ENCODE assay signal across 9 cellular contexts in the genomic region with DNA sequence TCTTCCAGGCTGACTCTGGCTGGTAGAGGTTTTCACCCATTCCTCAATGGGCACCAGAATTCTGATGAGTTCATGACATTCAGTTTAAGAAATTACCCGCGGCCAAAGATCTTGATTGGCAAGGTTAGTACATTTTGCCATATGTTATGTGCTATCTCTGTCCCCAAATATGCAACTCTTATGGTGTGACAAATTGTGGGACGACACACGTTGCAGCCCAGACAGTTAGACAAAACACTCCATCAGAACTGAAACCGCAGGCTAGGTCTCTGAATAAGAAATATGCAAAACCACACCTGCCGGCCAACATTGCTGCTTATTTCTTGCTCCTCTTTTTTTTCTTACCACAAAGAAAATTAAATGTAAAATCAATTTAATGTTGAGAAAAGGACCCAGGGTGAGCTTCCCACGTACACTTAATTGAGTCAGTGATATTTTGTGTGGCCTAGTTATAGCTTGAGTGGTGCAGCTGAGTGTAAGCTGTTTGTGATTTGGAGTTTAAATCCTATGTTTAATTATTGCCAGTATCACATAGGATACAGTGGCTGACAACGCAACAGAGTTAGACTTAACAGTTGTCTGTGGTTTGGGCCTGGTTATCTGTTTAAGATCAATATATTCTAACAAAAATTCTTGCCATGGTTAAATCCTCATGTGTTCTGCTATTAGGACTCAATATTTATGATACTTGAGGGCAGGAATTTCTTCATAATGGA.
DNase-seq lines count a peak whose midpoint lies in the region; ATAC-seq and TF ChIP-seq lines count a peak whose summit lies in the region.
"Had no signal": no experiment of that assay in that cellular context is flagged by ENCODE, and none has a peak within 500 bp of the region (broad histone marks: within the 10 kb centered on the region; RNA-seq: fewer than 3 reads in every experiment).

No MANE protein-coding gene starts in this region.

- peak; percentile 88 for ATAC-seq in GM18858 (IDR thresholded peaks at IDR 0.05; ENCODE audit: unreplicated experiment)
- ATAC-seq in GM21529 (IDR thresholded peaks at IDR 0.05; ENCODE audit: unreplicated experiment): peak; percentile 96
- peak; percentile 86 for ATAC-seq in HG03135 (IDR thresholded peaks at IDR 0.05; ENCODE audit: unreplicated experiment)
- no peak for ATAC-seq in SK-N-SH treated with all-trans-retinoic acid at 6 μM for 48 hours

- DNase-seq in RPMI8226 (peak; percentile 69), NCI-H146 treated with DMSO at 0.1 percent for 48 hours (lab: John Stamatoyannopoulos, UW; ENCODE audit: unreplicated experiment) (no peak), pons (ENCODE audit: low spot score) (no peak)
- DNase-seq in stimulated activated naive CD4-positive, alpha-beta T cell treated with Interleukin-2 at 50 U/mL for 16 hours (lab: John Stamatoyannopoulos, UW): no peak
- DNase-seq: activated CD4-positive, alpha-beta T cell treated with anti-CD3 and anti-CD28 coated beads, Interleukin-2, amount 50 U/mL, for 1 hour had no signal

TF ChIP-seq in SK-N-SH treated with all-trans-retinoic acid at 6 μM for 48 hours, 23 proteins besides CTCF, POLR2A, EP300 and RAD21:
- TF ChIP-seq ZNF70 (CRISPR knock-in tag; IDR thresholded peaks at IDR 0.05) (no peak), ZNF565 (CRISPR knock-in tag; conservative IDR thresholded peaks at IDR 0.05; ENCODE audit: low read depth) (no peak), ISL1 (CRISPR knock-in tag; IDR thresholded peaks at IDR 0.05) (no peak), ARNTL (CRISPR knock-in tag; IDR thresholded peaks at IDR 0.05; ENCODE audit: borderline replicate concordance, low read depth) (no peak), TCF4 (CRISPR knock-in tag; IDR thresholded peaks at IDR 0.05; ENCODE audit: borderline replicate concordance) (no peak), SNAI2 (CRISPR knock-in tag; IDR thresholded peaks at IDR 0.05) (no peak), OSR1 (CRISPR knock-in tag; IDR thresholded peaks at IDR 0.05) (no peak), ZNF8 (CRISPR knock-in tag; IDR thresholded peaks at IDR 0.05) (no peak), RARB (CRISPR knock-in tag; IDR thresholded peaks at IDR 0.05) (no peak), PPARA (CRISPR knock-in tag; IDR thresholded peaks at IDR 0.05; ENCODE audit: borderline replicate concordance) (no peak), ZFP3 (CRISPR knock-in tag; IDR thresholded peaks at IDR 0.05) (no peak), ZFP30 (CRISPR knock-in tag; IDR thresholded peaks at IDR 0.05) (no peak), ESRRG (CRISPR knock-in tag; IDR thresholded peaks at IDR 0.05) (no peak), BACH2 (CRISPR knock-in tag; IDR thresholded peaks at IDR 0.05; ENCODE audit: borderline replicate concordance) (no peak), TOX (CRISPR knock-in tag; IDR thresholded peaks at IDR 0.05; ENCODE audit: borderline replicate concordance) (no peak)
- TF ChIP-seq, protein P1, sequence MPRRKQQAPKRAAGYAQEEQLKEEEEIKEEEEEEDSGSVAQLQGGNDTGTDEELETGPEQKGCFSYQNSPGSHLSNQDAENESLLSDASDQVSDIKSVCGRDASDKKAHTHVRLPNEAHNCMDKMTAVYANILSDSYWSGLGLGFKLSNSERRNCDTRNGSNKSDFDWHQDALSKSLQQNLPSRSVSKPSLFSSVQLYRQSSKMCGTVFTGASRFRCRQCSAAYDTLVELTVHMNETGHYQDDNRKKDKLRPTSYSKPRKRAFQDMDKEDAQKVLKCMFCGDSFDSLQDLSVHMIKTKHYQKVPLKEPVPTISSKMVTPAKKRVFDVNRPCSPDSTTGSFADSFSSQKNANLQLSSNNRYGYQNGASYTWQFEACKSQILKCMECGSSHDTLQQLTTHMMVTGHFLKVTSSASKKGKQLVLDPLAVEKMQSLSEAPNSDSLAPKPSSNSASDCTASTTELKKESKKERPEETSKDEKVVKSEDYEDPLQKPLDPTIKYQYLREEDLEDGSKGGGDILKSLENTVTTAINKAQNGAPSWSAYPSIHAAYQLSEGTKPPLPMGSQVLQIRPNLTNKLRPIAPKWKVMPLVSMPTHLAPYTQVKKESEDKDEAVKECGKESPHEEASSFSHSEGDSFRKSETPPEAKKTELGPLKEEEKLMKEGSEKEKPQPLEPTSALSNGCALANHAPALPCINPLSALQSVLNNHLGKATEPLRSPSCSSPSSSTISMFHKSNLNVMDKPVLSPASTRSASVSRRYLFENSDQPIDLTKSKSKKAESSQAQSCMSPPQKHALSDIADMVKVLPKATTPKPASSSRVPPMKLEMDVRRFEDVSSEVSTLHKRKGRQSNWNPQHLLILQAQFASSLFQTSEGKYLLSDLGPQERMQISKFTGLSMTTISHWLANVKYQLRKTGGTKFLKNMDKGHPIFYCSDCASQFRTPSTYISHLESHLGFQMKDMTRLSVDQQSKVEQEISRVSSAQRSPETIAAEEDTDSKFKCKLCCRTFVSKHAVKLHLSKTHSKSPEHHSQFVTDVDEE (CRISPR knock-in tag; IDR thresholded peaks at IDR 0.05): no peak
- TF ChIP-seq, protein P2, sequence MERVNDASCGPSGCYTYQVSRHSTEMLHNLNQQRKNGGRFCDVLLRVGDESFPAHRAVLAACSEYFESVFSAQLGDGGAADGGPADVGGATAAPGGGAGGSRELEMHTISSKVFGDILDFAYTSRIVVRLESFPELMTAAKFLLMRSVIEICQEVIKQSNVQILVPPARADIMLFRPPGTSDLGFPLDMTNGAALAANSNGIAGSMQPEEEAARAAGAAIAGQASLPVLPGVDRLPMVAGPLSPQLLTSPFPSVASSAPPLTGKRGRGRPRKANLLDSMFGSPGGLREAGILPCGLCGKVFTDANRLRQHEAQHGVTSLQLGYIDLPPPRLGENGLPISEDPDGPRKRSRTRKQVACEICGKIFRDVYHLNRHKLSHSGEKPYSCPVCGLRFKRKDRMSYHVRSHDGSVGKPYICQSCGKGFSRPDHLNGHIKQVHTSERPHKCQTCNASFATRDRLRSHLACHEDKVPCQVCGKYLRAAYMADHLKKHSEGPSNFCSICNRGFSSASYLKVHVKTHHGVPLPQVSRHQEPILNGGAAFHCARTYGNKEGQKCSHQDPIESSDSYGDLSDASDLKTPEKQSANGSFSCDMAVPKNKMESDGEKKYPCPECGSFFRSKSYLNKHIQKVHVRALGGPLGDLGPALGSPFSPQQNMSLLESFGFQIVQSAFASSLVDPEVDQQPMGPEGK (CRISPR knock-in tag; IDR thresholded peaks at IDR 0.05; ENCODE audit: borderline replicate concordance): no peak
- TF ChIP-seq, protein P3, sequence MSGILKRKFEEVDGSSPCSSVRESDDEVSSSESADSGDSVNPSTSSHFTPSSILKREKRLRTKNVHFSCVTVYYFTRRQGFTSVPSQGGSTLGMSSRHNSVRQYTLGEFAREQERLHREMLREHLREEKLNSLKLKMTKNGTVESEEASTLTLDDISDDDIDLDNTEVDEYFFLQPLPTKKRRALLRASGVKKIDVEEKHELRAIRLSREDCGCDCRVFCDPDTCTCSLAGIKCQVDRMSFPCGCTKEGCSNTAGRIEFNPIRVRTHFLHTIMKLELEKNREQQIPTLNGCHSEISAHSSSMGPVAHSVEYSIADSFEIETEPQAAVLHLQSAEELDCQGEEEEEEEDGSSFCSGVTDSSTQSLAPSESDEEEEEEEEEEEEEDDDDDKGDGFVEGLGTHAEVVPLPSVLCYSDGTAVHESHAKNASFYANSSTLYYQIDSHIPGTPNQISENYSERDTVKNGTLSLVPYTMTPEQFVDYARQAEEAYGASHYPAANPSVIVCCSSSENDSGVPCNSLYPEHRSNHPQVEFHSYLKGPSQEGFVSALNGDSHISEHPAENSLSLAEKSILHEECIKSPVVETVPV (CRISPR knock-in tag; IDR thresholded peaks at IDR 0.05): no peak
- TF ChIP-seq, protein P4, sequence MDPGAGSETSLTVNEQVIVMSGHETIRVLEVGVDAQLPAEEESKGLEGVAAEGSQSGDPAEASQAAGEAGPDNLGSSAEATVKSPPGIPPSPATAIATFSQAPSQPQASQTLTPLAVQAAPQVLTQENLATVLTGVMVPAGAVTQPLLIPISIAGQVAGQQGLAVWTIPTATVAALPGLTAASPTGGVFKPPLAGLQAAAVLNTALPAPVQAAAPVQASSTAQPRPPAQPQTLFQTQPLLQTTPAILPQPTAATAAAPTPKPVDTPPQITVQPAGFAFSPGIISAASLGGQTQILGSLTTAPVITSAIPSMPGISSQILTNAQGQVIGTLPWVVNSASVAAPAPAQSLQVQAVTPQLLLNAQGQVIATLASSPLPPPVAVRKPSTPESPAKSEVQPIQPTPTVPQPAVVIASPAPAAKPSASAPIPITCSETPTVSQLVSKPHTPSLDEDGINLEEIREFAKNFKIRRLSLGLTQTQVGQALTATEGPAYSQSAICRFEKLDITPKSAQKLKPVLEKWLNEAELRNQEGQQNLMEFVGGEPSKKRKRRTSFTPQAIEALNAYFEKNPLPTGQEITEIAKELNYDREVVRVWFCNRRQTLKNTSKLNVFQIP (CRISPR knock-in tag; IDR thresholded peaks at IDR 0.05; ENCODE audit: borderline replicate concordance, low read depth): no peak
